In the genomic region with DNA sequence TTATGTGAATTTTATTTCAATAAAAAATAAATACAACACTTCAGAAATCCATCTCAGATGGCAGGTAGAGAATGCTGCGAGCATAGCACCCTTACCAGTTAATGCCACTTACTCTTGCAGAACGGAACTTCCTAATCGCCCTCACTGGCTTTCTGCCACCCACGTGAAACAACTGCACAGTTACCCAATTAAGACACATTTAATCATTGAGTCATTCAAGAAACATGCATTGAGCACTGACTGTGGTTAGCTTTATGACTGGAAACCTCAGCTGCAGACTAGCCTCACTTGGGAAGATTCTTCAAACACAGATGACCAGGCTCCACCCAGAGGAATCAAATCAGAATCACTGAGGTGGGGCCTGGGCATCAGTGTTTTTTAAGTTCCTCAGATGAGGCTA, we compare ENCODE assay signal across 8 cellular contexts. TPM values are rescaled to one million over a fixed set of nuclear protein-coding genes. Genes with fewer than 3 reads are reported as not detected.
DNase-seq lines count a peak whose midpoint lies in the region; ATAC-seq, FAIRE-seq and TF ChIP-seq lines count a peak whose summit lies in the region.

No MANE protein-coding gene starts in this region.

- H3K4me1 Mint-ChIP-seq in activated naive CD8-positive, alpha-beta T cell (ENCODE audit: low read depth): peaks cover 5% of the 10 kb centered on the region

- peaks cover 3% of the 10 kb centered on the region for H3K4me1 ChIP-seq in lower lobe of right lung

- DNase-seq in activated naive CD4-positive, alpha-beta T cell treated with anti-CD3 and anti-CD28 coated beads, Interleukin-2, amount 50 U/mL, for 72 hours (ENCODE audit: low spot score in 2 of 2): peak in 1 of 2 donors; percentile 63
- DNase-seq in activated naive CD4-positive, alpha-beta T cell (lab: John Stamatoyannopoulos, UW): no peak
- DNase-seq in HTR-8/SVneo (ENCODE audit: insufficient read length, low spot score): peak; percentile 83
- DNase-seq in lower lobe of right lung: no peak
- no peak for DNase-seq in NCI-H2029 treated with DMSO at 0.1 percent for 48 hours (lab: John Stamatoyannopoulos, UW)
- DNase-seq in NCI-H526 treated with DMSO at 0.1 percent for 48 hours (lab: John Stamatoyannopoulos, UW): no peak
- DNase-seq in Kasumi-1 (lab: John Stamatoyannopoulos, UW): no peak

- no peaks in the 10 kb centered on the region for H3K36me3 Mint-ChIP-seq in activated naive CD4-positive, alpha-beta T cell treated with anti-CD3 and anti-CD28 coated beads, Interleukin-2, amount 50 U/mL, for 72 hours
- no peaks in the 10 kb centered on the region for H3K36me3 Mint-ChIP-seq in activated naive CD8-positive, alpha-beta T cell

- H3K27me3 Mint-ChIP-seq in activated naive CD8-positive, alpha-beta T cell: peaks cover 4% of the 10 kb centered on the region

- peak; percentile 73 for FAIRE-seq in HTR-8/SVneo (lab: Jason Lieb, UNC)

- no peaks in the 10 kb centered on the region for H3K9me3 ChIP-seq in lower lobe of right lung

- H3K4me3 Mint-ChIP-seq in activated naive CD8-positive, alpha-beta T cell: no peak overlapping the region

- H3K27ac Mint-ChIP-seq in activated naive CD4-positive, alpha-beta T cell treated with anti-CD3 and anti-CD28 coated beads, Interleukin-2, amount 50 U/mL, for 72 hours: peak overlapping the region in 1 of 2 donors; percentile 22
- peak overlapping the region; percentile 68 for H3K27ac Mint-ChIP-seq in activated naive CD8-positive, alpha-beta T cell

- no peak overlapping the region for H3K27ac ChIP-seq in lower lobe of right lung

- H3K27me3 ChIP-seq in lower lobe of right lung (ENCODE audit: low read depth): no peaks in the 10 kb centered on the region

- TF ChIP-seq CTCF in lower lobe of right lung (IDR thresholded peaks at IDR 0.05): no peak

- H3K36me3 ChIP-seq in lower lobe of right lung: no peaks in the 10 kb centered on the region

- intact Hi-C loops in lower lobe of right lung (cut with DNase I): no loop called here

- no peak overlapping the region for H3K4me3 ChIP-seq in lower lobe of right lung

- peak; percentile 83 to 90 for ATAC-seq in activated naive CD4-positive, alpha-beta T cell treated with anti-CD3 and anti-CD28 coated beads, Interleukin-2, amount 50 U/mL, for 72 hours
- ATAC-seq in lower lobe of right lung: peak; percentile 83 to 90

- H3K9me3 Mint-ChIP-seq in activated naive CD4-positive, alpha-beta T cell treated with anti-CD3 and anti-CD28 coated beads, Interleukin-2, amount 50 U/mL, for 72 hours: no peaks in the 10 kb centered on the region
- no peaks in the 10 kb centered on the region for H3K9me3 Mint-ChIP-seq in activated naive CD8-positive, alpha-beta T cell (ENCODE audit: low read depth)

RNA-seq across cellular contexts. Expression of a gene that starts 5.6 kb away (rescaled TPM):
- 10 to 100 TPM; 27.6 to 91.9 TPM for total RNA-seq in activated naive CD4-positive, alpha-beta T cell treated with anti-CD3 and anti-CD28 coated beads, Interleukin-2, amount 50 U/mL, for 72 hours
- total RNA-seq in lower lobe of right lung: 125 TPM

RNA-seq across cellular contexts. Expression of a gene that starts 23.4 kb away (rescaled TPM):
- total RNA-seq in activated naive CD4-positive, alpha-beta T cell treated with anti-CD3 and anti-CD28 coated beads, Interleukin-2, amount 50 U/mL, for 72 hours: 10 to 100 TPM; 25.6 to 80.8 TPM
- 2.7 TPM for total RNA-seq in lower lobe of right lung
